Comparison of ENCODE assay signal across 24 cellular contexts in the genomic region with DNA sequence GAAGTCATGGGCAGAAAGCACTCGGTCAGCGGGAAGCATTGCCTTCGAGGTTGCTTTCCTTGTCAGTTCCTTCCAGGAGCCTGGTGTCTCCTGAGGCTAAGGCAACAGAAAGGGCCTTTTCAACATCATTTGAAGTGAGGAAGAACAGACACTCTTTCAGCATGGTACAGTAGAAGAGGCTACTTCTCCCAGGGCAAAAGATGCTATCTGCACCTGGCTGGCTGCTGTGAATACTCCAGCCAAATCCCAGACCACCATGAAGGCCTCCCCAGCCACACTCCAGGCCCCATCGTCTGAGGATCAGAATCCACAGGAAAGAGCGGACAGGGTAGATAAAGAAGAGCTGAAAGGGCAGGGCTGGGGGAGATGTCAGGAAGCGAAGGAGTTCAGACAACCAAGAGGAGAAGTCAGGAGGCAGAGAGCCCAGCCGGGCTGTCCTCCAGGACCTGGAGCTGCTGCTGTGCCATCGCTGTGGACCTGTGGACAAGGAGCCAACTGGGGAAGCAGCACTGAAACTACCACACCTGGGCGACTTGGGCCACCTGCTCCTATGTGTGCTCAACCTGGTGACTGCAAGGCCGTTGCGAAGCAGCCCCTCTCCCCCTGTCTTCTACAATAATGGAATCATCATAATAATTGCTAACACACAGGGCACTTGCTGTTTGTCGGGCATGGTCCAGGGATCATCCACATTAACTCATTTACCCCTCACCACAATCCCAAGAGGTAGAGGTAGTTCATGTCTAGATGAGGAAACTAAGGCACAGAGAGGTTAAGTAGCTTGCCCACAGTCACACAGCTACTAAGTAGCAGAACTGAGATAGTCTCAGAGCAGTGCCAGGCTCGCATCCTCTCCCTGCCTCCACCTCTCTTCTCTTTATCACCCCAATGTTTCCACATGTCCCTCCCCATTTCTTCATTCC.
"Had no signal": no experiment of that assay in that cellular context is flagged by ENCODE, and none has a peak within 500 bp of the region (broad histone marks: within the 10 kb centered on the region; RNA-seq: fewer than 3 reads in every experiment).

No MANE protein-coding gene starts in this region.

- FAIRE-seq: endothelial cell of umbilical vein, TTC549 had no signal

- H3K4me2 ChIP-seq: smooth muscle cell had no signal

- H3K4me3 Mint-ChIP-seq: activated naive CD8-positive, alpha-beta T cell treated with anti-CD3 and anti-CD28 coated beads for 36 hours; effector memory CD8-positive, alpha-beta T cell; stimulated activated naive B cell treated with anti-CD40 and anti-IgM and Interleukin-4, amounts not matched to agents 10 μg/mL and 1 μg/mL and 100 μg/mL, for 72 hours; WTC11 had no signal

- H3K27me3 ChIP-seq: colonic mucosa, upper lobe of left lung had no signal

- H3K27ac ChIP-seq: colonic mucosa, dorsolateral prefrontal cortex, sigmoid colon, upper lobe of left lung had no signal

- DNase-seq: activated CD4-positive, alpha-beta T cell treated with anti-CD3 and anti-CD28 coated beads, Interleukin-2, amount 50 U/mL, for 4 hours; activated naive CD4-positive, alpha-beta T cell treated with Interleukin-2 at 50 U/mL for 16 hours; activated naive CD8-positive, alpha-beta T cell treated with anti-CD3 and anti-CD28 coated beads for 36 hours; activated T-cell treated with anti-CD3 and anti-CD28 coated beads, Interleukin-2, amount 50 U/mL, for 48 hours; amniotic stem cell; colonic mucosa; dorsolateral prefrontal cortex; effector memory CD8-positive, alpha-beta T cell; foreskin melanocyte; hippocampal formation; left ventricle myocardium superior; mucosa of descending colon; occipital lobe; sigmoid colon; stimulated activated CD4-positive, alpha-beta T cell treated with anti-CD3 and anti-CD28 coated beads, Interleukin-2, amount 100 ng/mL, for 48 hours; stimulated activated CD8-positive, alpha-beta memory T cell treated with anti-CD3 and anti-CD28 coated beads, Interleukin-4, amount 100 ng/mL, for 48 hours; stimulated activated naive B cell treated with anti-CD40 and anti-IgM and Interleukin-4, amounts not matched to agents 10 μg/mL and 1 μg/mL and 100 μg/mL, for 72 hours; T-helper 1 cell had no signal

- H3K4me3 ChIP-seq: colonic mucosa, dorsolateral prefrontal cortex, mucosa of descending colon, sigmoid colon, smooth muscle cell, upper lobe of left lung had no signal

- H3K9me3 ChIP-seq: colonic mucosa, mucosa of descending colon, sigmoid colon, upper lobe of left lung had no signal

- ATAC-seq: effector memory CD8-positive, alpha-beta T cell; esophagus mucosa; left ventricle myocardium superior; mucosa of descending colon; stimulated activated naive B cell treated with anti-CD40 and anti-IgM and Interleukin-4, amounts not matched to agents 10 μg/mL and 1 μg/mL and 100 μg/mL, for 72 hours had no signal

- H3K4me1 Mint-ChIP-seq: activated naive CD8-positive, alpha-beta T cell treated with anti-CD3 and anti-CD28 coated beads for 36 hours had no signal

- H3K36me3 ChIP-seq: colonic mucosa, sigmoid colon, upper lobe of left lung had no signal

- H3K36me3 Mint-ChIP-seq: activated naive CD8-positive, alpha-beta T cell treated with anti-CD3 and anti-CD28 coated beads for 36 hours; stimulated activated naive B cell treated with anti-CD40 and anti-IgM and Interleukin-4, amounts not matched to agents 10 μg/mL and 1 μg/mL and 100 μg/mL, for 72 hours; WTC11 had no signal

- H3K9me3 Mint-ChIP-seq: activated naive CD8-positive, alpha-beta T cell treated with anti-CD3 and anti-CD28 coated beads for 36 hours; effector memory CD8-positive, alpha-beta T cell; WTC11 had no signal

- H3K27ac Mint-ChIP-seq: activated naive CD8-positive, alpha-beta T cell treated with anti-CD3 and anti-CD28 coated beads for 36 hours; effector memory CD8-positive, alpha-beta T cell; stimulated activated naive B cell treated with anti-CD40 and anti-IgM and Interleukin-4, amounts not matched to agents 10 μg/mL and 1 μg/mL and 100 μg/mL, for 72 hours; WTC11 had no signal

- H3K4me1 ChIP-seq: colonic mucosa, sigmoid colon, upper lobe of left lung had no signal
